In the genomic region with DNA sequence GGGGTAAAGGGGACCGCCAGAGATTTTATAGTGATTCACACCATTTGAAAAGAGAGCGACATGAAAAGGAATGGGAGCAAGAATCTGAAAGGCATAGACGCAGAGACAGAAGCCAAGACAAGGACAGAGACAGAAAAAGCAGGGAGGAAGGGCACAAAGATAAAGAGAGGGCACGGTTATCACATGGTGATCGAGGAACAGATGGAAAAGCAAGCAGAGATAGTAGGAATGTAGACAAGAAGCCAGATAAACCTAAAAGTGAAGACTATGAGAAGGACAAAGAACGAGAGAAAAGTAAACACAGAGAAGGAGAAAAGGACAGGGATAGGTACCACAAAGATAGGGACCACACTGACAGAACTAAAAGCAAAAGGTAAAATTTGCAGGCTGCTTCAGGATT, we compare ENCODE assay signal across 1 cellular context.
TF ChIP-seq lines count a peak whose summit lies in the region.

No MANE protein-coding gene starts in this region.

TF ChIP-seq in HCT116, 20 proteins besides CTCF, POLR2A, EP300 and RAD21 (continued from another document):
- TF ChIP-seq, protein P1, sequence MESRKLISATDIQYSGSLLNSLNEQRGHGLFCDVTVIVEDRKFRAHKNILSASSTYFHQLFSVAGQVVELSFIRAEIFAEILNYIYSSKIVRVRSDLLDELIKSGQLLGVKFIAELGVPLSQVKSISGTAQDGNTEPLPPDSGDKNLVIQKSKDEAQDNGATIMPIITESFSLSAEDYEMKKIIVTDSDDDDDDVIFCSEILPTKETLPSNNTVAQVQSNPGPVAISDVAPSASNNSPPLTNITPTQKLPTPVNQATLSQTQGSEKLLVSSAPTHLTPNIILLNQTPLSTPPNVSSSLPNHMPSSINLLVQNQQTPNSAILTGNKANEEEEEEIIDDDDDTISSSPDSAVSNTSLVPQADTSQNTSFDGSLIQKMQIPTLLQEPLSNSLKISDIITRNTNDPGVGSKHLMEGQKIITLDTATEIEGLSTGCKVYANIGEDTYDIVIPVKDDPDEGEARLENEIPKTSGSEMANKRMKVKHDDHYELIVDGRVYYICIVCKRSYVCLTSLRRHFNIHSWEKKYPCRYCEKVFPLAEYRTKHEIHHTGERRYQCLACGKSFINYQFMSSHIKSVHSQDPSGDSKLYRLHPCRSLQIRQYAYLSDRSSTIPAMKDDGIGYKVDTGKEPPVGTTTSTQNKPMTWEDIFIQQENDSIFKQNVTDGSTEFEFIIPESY (IDR thresholded peaks at IDR 0.05; ENCODE audit: extremely low read depth, insufficient replicate concordance, low read length): no peak
- TF ChIP-seq SP1 (IDR thresholded peaks at IDR 0.05; ENCODE audit: low read depth) (no peak), ZFX (IDR thresholded peaks at IDR 0.05) (no peak), EZH2 (IDR thresholded peaks at IDR 0.05) (no peak), CBX3 (IDR thresholded peaks at IDR 0.05; ENCODE audit: low read depth) (no peak), CEBPB (IDR thresholded peaks at IDR 0.05; ENCODE audit: low read depth) (no peak), MAX (IDR thresholded peaks at IDR 0.05) (no peak), TCF7L2 (IDR thresholded peaks at IDR 0.05; ENCODE audit: borderline replicate concordance, extremely low read depth, insufficient read depth, insufficient read length) (no peak), YY1 (IDR thresholded peaks at IDR 0.05; ENCODE audit: extremely low read depth, insufficient replicate concordance, low read depth, low read length) (no peak), EGR1 (IDR thresholded peaks at IDR 0.05; ENCODE audit: low read depth) (no peak), POLR2AphosphoS5 (IDR thresholded peaks at IDR 0.05; ENCODE audit: low read depth, low read length) (no peak), EZH2phosphoT487 (IDR thresholded peaks at IDR 0.05; ENCODE audit: borderline replicate concordance) (no peak), SRF (IDR thresholded peaks at IDR 0.05; ENCODE audit: low read depth) (no peak)
TF ChIP-seq in HCT116: peak in this region for 0.
